2 cellular contexts compared by ENCODE assay signal in genomic region chr3:124409650-124410275, GRCh38.
TF ChIP-seq lines count a peak whose summit lies in the region.

No MANE protein-coding gene starts in this region.

TF ChIP-seq in endothelial cell of umbilical vein, 7 proteins besides CTCF, POLR2A, EP300 and RAD21 (continued from another document):
- TF ChIP-seq MYC (IDR thresholded peaks at IDR 0.05; ENCODE audit: low read depth, low read length) (no peak), POLR2AphosphoS5 (IDR thresholded peaks at IDR 0.05; ENCODE audit: insufficient read depth, low read depth, low read length) (no peak), FOS (IDR thresholded peaks at IDR 0.05; ENCODE audit: borderline replicate concordance, insufficient read depth, low read length) (no peak), EZH2 (IDR thresholded peaks at IDR 0.05; ENCODE audit: borderline replicate concordance, low read depth, low read length, severe bottlenecking) (no peak)
- TF ChIP-seq, protein P1, sequence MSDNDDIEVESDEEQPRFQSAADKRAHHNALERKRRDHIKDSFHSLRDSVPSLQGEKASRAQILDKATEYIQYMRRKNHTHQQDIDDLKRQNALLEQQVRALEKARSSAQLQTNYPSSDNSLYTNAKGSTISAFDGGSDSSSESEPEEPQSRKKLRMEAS (IDR thresholded peaks at IDR 0.05; ENCODE audit: insufficient read depth, insufficient read length), result no peak

TF ChIP-seq in HEK293T, 16 proteins besides CTCF, POLR2A, EP300 and RAD21 (continued from another document):
- no peak for TF ChIP-seq FOXA1 (IDR thresholded peaks at IDR 0.05)
